12 cellular contexts compared by ENCODE assay signal in the genomic region with DNA sequence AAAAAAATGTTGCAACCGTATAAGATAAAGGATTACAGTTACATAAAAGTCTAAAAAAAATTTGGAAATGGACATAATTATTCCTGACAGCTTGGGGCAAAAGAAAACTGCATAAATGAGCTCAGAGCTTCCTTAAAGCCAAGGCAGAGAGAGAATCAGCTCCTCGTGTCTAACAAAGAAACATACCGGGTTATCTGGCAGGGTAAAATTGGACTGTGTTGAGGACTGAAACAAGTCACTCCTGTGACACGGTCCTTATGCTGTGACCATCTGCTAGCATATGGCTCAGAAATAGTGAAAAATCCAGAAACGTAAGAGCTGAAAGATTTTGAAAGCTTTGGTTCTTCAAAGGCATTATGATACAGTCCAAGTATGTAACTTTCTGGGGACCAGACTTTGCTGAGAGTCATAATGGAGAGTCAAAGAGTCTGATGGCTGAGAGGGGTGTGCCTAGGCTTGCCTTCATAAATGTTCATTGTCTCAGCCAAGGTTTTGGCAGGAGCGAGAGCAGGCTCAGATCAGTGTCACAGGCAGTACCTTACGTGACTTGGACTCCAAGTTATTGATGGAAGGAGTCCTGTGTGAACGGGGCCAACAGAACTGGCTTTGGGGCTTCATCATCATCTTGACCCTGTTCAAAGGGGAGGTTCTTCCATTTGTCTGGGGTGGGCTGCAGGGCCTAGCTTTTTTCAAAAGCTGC. TPM values are rescaled to one million over a fixed set of nuclear protein-coding genes. Genes with fewer than 3 reads are reported as not detected.
DNase-seq lines count a peak whose midpoint lies in the region; ATAC-seq and TF ChIP-seq lines count a peak whose summit lies in the region.
"Had no signal": no experiment of that assay in that cellular context is flagged by ENCODE, and none has a peak within 500 bp of the region (broad histone marks: within the 10 kb centered on the region; RNA-seq: fewer than 3 reads in every experiment).

No MANE protein-coding gene starts in this region.

- peak overlapping the region; percentile 8; the same call in 1 of the 2 replicates for H3K27ac ChIP-seq in HEK293 (ENCODE audit: extremely low read depth, low read depth, low read length)
- peak overlapping the region; percentile 87 for H3K27ac ChIP-seq in layer of hippocampus (ENCODE audit: low read depth, low read length)
- no peak overlapping the region for H3K27ac ChIP-seq in ascending aorta

- H3K4me1 ChIP-seq in HEK293 (ENCODE audit: control insufficient read depth, insufficient read depth, low read length) = no peaks in the 10 kb centered on the region
- no peaks in the 10 kb centered on the region for H3K4me1 ChIP-seq in ascending aorta
- no peaks in the 10 kb centered on the region for H3K4me1 ChIP-seq in Caco-2
- H3K4me1 ChIP-seq: BLaER1 treated with 17β-estradiol and CSF1 and Interleukin-3, amounts not matched to agents 10 nM and 100 nM had no signal

- H3K9me3 ChIP-seq in HEK293 (ENCODE audit: control insufficient read depth, insufficient read depth, low read depth, low read length) = no peaks in the 10 kb centered on the region
- no peaks in the 10 kb centered on the region for H3K9me3 ChIP-seq in ascending aorta
- H3K9me3 ChIP-seq in Caco-2 = no peaks in the 10 kb centered on the region
- H3K9me3 ChIP-seq: BLaER1 treated with 17β-estradiol and CSF1 and Interleukin-3, amounts not matched to agents 10 nM and 100 nM had no signal

- H3K27me3 ChIP-seq in layer of hippocampus (ENCODE audit: control insufficient read depth, insufficient read depth, low read length) (no peaks in the 10 kb centered on the region), ascending aorta (no peaks in the 10 kb centered on the region), Caco-2 (replicated peaks; ENCODE audit: control insufficient read depth, insufficient read depth, low read length) (no peaks in the 10 kb centered on the region)
- H3K27me3 ChIP-seq: BLaER1 treated with 17β-estradiol and CSF1 and Interleukin-3, amounts not matched to agents 10 nM and 100 nM had no signal

- no TSS peak for BruUV-seq in Caco-2 (replicated peaks; lab: Mats Ljungman, UMichigan)

- intact Hi-C loops in ascending aorta (cut with DNase I) (no loop called here), natural killer cell (cut with micrococcal nuclease) (no loop called here), Caco-2 (cut with micrococcal nuclease; ENCODE audit: unreplicated experiment) (no loop called here)

- H3K36me3 ChIP-seq in HEK293 (ENCODE audit: control insufficient read depth in 2 of 2, insufficient read depth in 1 of 2, low read length in 2 of 2) (peaks cover 0 to 80% of the 10 kb centered on the region in 2 experiments; a peak in 2 of 3 replicates), ascending aorta (peaks cover 41 to 46% of the 10 kb centered on the region in 2 donors), Caco-2 (ENCODE audit: control insufficient read depth, insufficient read depth, low read length) (peaks cover 4% of the 10 kb centered on the region)

- DNase-seq in AG20443 (ENCODE audit: low spot score) = peak; percentile 7
- DNase-seq in activated naive CD8-positive, alpha-beta T cell treated with anti-CD3 and anti-CD28 coated beads, Interleukin-2, amount 50 U/mL, for 24 hours = no peak
- DNase-seq in ascending aorta (ENCODE audit: low spot score in 2 of 2) = no peak
- no peak for DNase-seq in natural killer cell
- no peak for DNase-seq in Caco-2
- DNase-seq: activated CD4-positive, alpha-beta T cell treated with anti-CD3 and anti-CD28 coated beads, Interleukin-2, amount 50 U/mL, for 4 hours; MM.1S; NCI-H82 had no signal

- peaks cover 10% of the 10 kb centered on the region for H3K4me1 Mint-ChIP-seq in activated naive CD8-positive, alpha-beta T cell treated with anti-CD3 and anti-CD28 coated beads, Interleukin-2, amount 50 U/mL, for 24 hours
- H3K4me1 Mint-ChIP-seq in natural killer cell (peaks cover 0 to 5% of the 10 kb centered on the region in 2 donors), Caco-2 (ENCODE audit: low read depth, unreplicated experiment) (no peaks in the 10 kb centered on the region)

- POLR2A ChIA-PET in HEK293 (lab: Yijun Ruan, JAX) (no interaction called here), Caco-2 (lab: Charles Lee) (no interaction called here)

- no peak for TF ChIP-seq CTCF in HEK293 (tag by site-specific recombination; IDR thresholded peaks at IDR 0.05)
- no peak for TF ChIP-seq CTCF in ascending aorta (IDR thresholded peaks at IDR 0.05)
- TF ChIP-seq CTCF in natural killer cell (IDR thresholded peaks at IDR 0.05) = no peak
- TF ChIP-seq CTCF in Caco-2 (IDR thresholded peaks at IDR 0.05; ENCODE audit: insufficient read depth in 1 of 2, low read depth in 1 of 2, low read length in 1 of 2, severe bottlenecking in 1 of 2, unreplicated experiment in 1 of 2) = no peak

- H3K9me3 Mint-ChIP-seq in activated naive CD8-positive, alpha-beta T cell treated with anti-CD3 and anti-CD28 coated beads, Interleukin-2, amount 50 U/mL, for 24 hours = no peaks in the 10 kb centered on the region
- H3K9me3 Mint-ChIP-seq in natural killer cell (no peaks in the 10 kb centered on the region), Caco-2 (ENCODE audit: unreplicated experiment) (no peaks in the 10 kb centered on the region)

- H3K4me3 ChIP-seq in HEK293 (ENCODE audit: low read depth, low read length) (no peak overlapping the region), ascending aorta (no peak overlapping the region), Caco-2 (ENCODE audit: low read depth, low read length) (no peak overlapping the region)
- H3K4me3 ChIP-seq: BLaER1 treated with 17β-estradiol and CSF1 and Interleukin-3, amounts not matched to agents 10 nM and 100 nM had no signal

- no peak for ATAC-seq in activated naive CD8-positive, alpha-beta T cell treated with anti-CD3 and anti-CD28 coated beads, Interleukin-2, amount 50 U/mL, for 24 hours
- ATAC-seq in natural killer cell (no peak), GM21390 (IDR thresholded peaks at IDR 0.05; ENCODE audit: unreplicated experiment) (no peak)

- H3K36me3 Mint-ChIP-seq in activated naive CD8-positive, alpha-beta T cell treated with anti-CD3 and anti-CD28 coated beads, Interleukin-2, amount 50 U/mL, for 24 hours (ENCODE audit: low read depth) = peaks cover 20% of the 10 kb centered on the region
- H3K36me3 Mint-ChIP-seq in natural killer cell = peaks cover 5% of the 10 kb centered on the region
- peaks cover 47% of the 10 kb centered on the region for H3K36me3 Mint-ChIP-seq in Caco-2 (ENCODE audit: insufficient read depth, unreplicated experiment)

- H3K27ac Mint-ChIP-seq in activated naive CD8-positive, alpha-beta T cell treated with anti-CD3 and anti-CD28 coated beads, Interleukin-2, amount 50 U/mL, for 24 hours = peak overlapping the region; percentile 2
- peak overlapping the region in 1 of 2 donors; percentile 16 for H3K27ac Mint-ChIP-seq in natural killer cell
- H3K27ac Mint-ChIP-seq in Caco-2 (ENCODE audit: unreplicated experiment) = no peak overlapping the region

- no peaks in the 10 kb centered on the region for H3K27me3 Mint-ChIP-seq in activated naive CD8-positive, alpha-beta T cell treated with anti-CD3 and anti-CD28 coated beads, Interleukin-2, amount 50 U/mL, for 24 hours
- H3K27me3 Mint-ChIP-seq in natural killer cell (ENCODE audit: low read depth in 2 of 2) = no peaks in the 10 kb centered on the region
- no peaks in the 10 kb centered on the region for H3K27me3 Mint-ChIP-seq in Caco-2 (ENCODE audit: insufficient read depth, unreplicated experiment)

- CTCF ChIA-PET in HEK293 (lab: Yijun Ruan, JAX) (no interaction called here), Caco-2 (lab: Charles Lee) (no interaction called here)

- H3K4me3 Mint-ChIP-seq in activated naive CD8-positive, alpha-beta T cell treated with anti-CD3 and anti-CD28 coated beads, Interleukin-2, amount 50 U/mL, for 24 hours = no peak overlapping the region
- no peak overlapping the region for H3K4me3 Mint-ChIP-seq in natural killer cell
- H3K4me3 Mint-ChIP-seq in Caco-2 (ENCODE audit: unreplicated experiment) = no peak overlapping the region

TF ChIP-seq in HEK293, 187 proteins besides CTCF, POLR2A, EP300 and RAD21:
- TF ChIP-seq SALL2 (tag by site-specific recombination; IDR thresholded peaks at IDR 0.05; ENCODE audit: borderline replicate concordance) = no peak
- no peak for TF ChIP-seq ZNF621 (tag by site-specific recombination; IDR thresholded peaks at IDR 0.05)
- TF ChIP-seq ZNF202 (tag by site-specific recombination; IDR thresholded peaks at IDR 0.05; ENCODE audit: borderline replicate concordance) = no peak
- no peak for TF ChIP-seq ZNF335 (tag by site-specific recombination; conservative IDR thresholded peaks at IDR 0.05)
- no peak for TF ChIP-seq ZNF239 (tag by site-specific recombination; IDR thresholded peaks at IDR 0.05)
TF ChIP-seq in HEK293: peak in this region for 0.

RNA-seq across cellular contexts. Expression of a gene that starts 12.5 kb away (rescaled TPM):
- total RNA-seq in ascending aorta (not detected), natural killer cell (1 to 10 TPM in 1 of 3 donors, under 1 TPM in 1, not detected in 1; 0.70 to 2.4 TPM), Caco-2 (2022) (2.9 and 5.1 TPM in 2 replicates)

Comparison
In these comparisons a context has a peak if more than half of its experiments do, and no peak if none do; other contexts are left out.
1. H3K27ac ChIP-seq: peak in HEK293 (single experiment) and layer of hippocampus (single experiment); none in ascending aorta (0 of 2).